In the genomic region with DNA sequence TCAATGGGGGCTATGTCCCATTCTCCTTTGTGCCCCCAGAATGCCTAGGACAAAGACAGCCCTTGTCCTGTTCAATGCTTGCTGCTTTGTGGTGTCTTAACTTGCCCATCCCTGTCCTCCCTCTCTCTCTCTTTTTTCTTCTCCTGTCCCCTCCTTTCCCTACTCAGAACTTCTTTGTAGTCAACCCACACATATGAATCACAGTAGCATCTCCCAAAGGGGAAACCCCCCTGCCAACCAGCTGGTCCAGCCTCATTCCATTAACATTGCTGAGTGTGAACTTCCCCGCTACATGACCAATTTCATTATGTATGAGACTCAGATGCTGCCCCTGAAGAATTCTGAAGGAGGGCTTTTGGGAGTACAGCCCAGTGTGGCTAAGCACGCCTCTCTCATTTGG, we compare ENCODE assay signal across 12 cellular contexts.
DNase-seq lines count a peak whose midpoint lies in the region; ATAC-seq and TF ChIP-seq lines count a peak whose summit lies in the region.
"Had no signal": no experiment of that assay in that cellular context is flagged by ENCODE, and none has a peak within 500 bp of the region (broad histone marks: within the 10 kb centered on the region; RNA-seq: fewer than 3 reads in every experiment).

No MANE protein-coding gene starts in this region.

- no peak overlapping the region for H3K14ac ChIP-seq in neuronal stem cell (ENCODE audit: low read length)

- peak overlapping the region; percentile 59 for H2AFZ ChIP-seq in neuronal stem cell (ENCODE audit: low read length)

- H2BK5ac ChIP-seq in neuronal stem cell (ENCODE audit: low read length), result no peak overlapping the region

- H2AK5ac ChIP-seq in neuronal stem cell (ENCODE audit: low read depth, low read length), result no peak overlapping the region

- POLR2A ChIA-PET in A673 (lab: Charles Lee; ENCODE audit: low non-redundant PET), result no interaction called here

- TF ChIP-seq CTCF in cardiac fibroblast (IDR thresholded peaks at IDR 0.05; ENCODE audit: low read depth, low read length) (no peak), A673 (conservative IDR thresholded peaks at IDR 0.05; ENCODE audit: low read depth, low read length) (no peak)

- H3K9me3 ChIP-seq in HUES48 (ENCODE audit: control insufficient read depth, insufficient read depth, low read length) (no peaks in the 10 kb centered on the region), neuronal stem cell (replicated peaks in 1 of 2; ENCODE audit: control insufficient read depth in 2 of 2, insufficient read depth in 1 of 2, low read depth in 1 of 2, low read length in 2 of 2) (no peaks in the 10 kb centered on the region), A673 (ENCODE audit: low read depth, low read length, poor library complexity, severe bottlenecking) (no peaks in the 10 kb centered on the region)
- H3K9me3 ChIP-seq: breast epithelium, esophagus muscularis mucosa, lower lobe of right lung had no signal

- no peak overlapping the region for H4K91ac ChIP-seq in neuronal stem cell (ENCODE audit: low read depth, low read length, poor library complexity)

- BruUV-seq in A673 (replicated peaks; lab: Mats Ljungman, UMichigan), result no TSS peak

- H3K4me2 ChIP-seq in neuronal stem cell (ENCODE audit: insufficient read depth, low read length, poor library complexity, severe bottlenecking), result no peak overlapping the region

- H3K36me3 ChIP-seq in HUES48 (ENCODE audit: control insufficient read depth, insufficient read depth, low read length) (no peaks in the 10 kb centered on the region), neuronal stem cell (replicated peaks in 1 of 2; ENCODE audit: control insufficient read depth in 2 of 2, insufficient read depth in 2 of 2, low read length in 2 of 2) (no peaks in the 10 kb centered on the region), A673 (ENCODE audit: insufficient read depth, low read length, poor library complexity, severe bottlenecking) (no peaks in the 10 kb centered on the region)
- H3K36me3 ChIP-seq: breast epithelium, esophagus muscularis mucosa, lower lobe of right lung had no signal

- H3K4me1 ChIP-seq in HUES48 (ENCODE audit: control insufficient read depth, insufficient read depth, low read length) (no peaks in the 10 kb centered on the region), neuronal stem cell (ENCODE audit: control insufficient read depth in 2 of 2, insufficient read depth in 1 of 2, low read depth in 1 of 2, low read length in 2 of 2) (peaks cover 6 to 11% of the 10 kb centered on the region in 2 donors), A673 (ENCODE audit: insufficient read depth, low read length, poor library complexity, severe bottlenecking) (no peaks in the 10 kb centered on the region)
- H3K4me1 ChIP-seq: breast epithelium, lower lobe of right lung had no signal

- H3K79me1 ChIP-seq in neuronal stem cell (ENCODE audit: low read depth, low read length), result no peaks in the 10 kb centered on the region

- no peak overlapping the region for H3K4me3 ChIP-seq in HUES48 (ENCODE audit: low read depth, low read length)
- H3K4me3 ChIP-seq in cardiac fibroblast (replicated peaks in 1 of 2; ENCODE audit: low read depth in 2 of 2, low read length in 2 of 2), result no peak overlapping the region
- no peak overlapping the region for H3K4me3 ChIP-seq in neuronal stem cell (ENCODE audit: low read length in 2 of 2)
- H3K4me3 ChIP-seq in A673 (ENCODE audit: low read depth, low read length, poor library complexity, severe bottlenecking), result no peak overlapping the region
- H3K4me3 ChIP-seq: breast epithelium, esophagus muscularis mucosa, lower lobe of right lung had no signal

- H2BK15ac ChIP-seq in neuronal stem cell (ENCODE audit: low read length), result no peak overlapping the region

- H2BK120ac ChIP-seq in neuronal stem cell (ENCODE audit: low read depth, low read length), result no peak overlapping the region

- no peak overlapping the region for H3K18ac ChIP-seq in neuronal stem cell (ENCODE audit: low read length)

- peak; percentile 30 for DNase-seq in Caki2 (ENCODE audit: low read depth)
- DNase-seq in cardiac fibroblast (ENCODE audit: low read depth in 2 of 2), result peak; percentile 27 to 92
- no peak for DNase-seq in neuronal stem cell (ENCODE audit: low spot score)
- no peak for DNase-seq in A673 (ENCODE audit: low spot score)
- DNase-seq in NCI-H526 (lab: John Stamatoyannopoulos, UW), result no peak
- DNase-seq: lower lobe of right lung, NCI-H446 had no signal

- H3K27ac ChIP-seq in HUES48 (ENCODE audit: low read depth, low read length), result peak overlapping the region; percentile 14
- peak overlapping the region; percentile 17 for H3K27ac ChIP-seq in neuronal stem cell (replicated peaks; ENCODE audit: low read length)
- no peak overlapping the region for H3K27ac ChIP-seq in A673 (ENCODE audit: low read depth, low read length, poor library complexity, severe bottlenecking)
- H3K27ac ChIP-seq: esophagus muscularis mucosa, lower lobe of right lung had no signal

- ATAC-seq in GM21786 (IDR thresholded peaks at IDR 0.05; ENCODE audit: unreplicated experiment) (no peak), HG02610 (IDR thresholded peaks at IDR 0.05; ENCODE audit: unreplicated experiment) (no peak)
- ATAC-seq: lower lobe of right lung had no signal

- no peaks in the 10 kb centered on the region for H3K27me3 ChIP-seq in HUES48 (ENCODE audit: control insufficient read depth, insufficient read depth, low read length)
- H3K27me3 ChIP-seq in neuronal stem cell (ENCODE audit: control insufficient read depth in 3 of 3, insufficient read depth in 3 of 3, low read depth in 1 of 3, low read length in 3 of 3), result no peaks in the 10 kb centered on the region
- H3K27me3 ChIP-seq in A673 (replicated peaks; ENCODE audit: insufficient read depth, low read depth, low read length, poor library complexity), result peaks cover 8% of the 10 kb centered on the region
- H3K27me3 ChIP-seq: breast epithelium, esophagus muscularis mucosa had no signal

- in situ Hi-C loops in Caki2 (cut with HindIII; ENCODE audit: low pct_unique_long_range_greater_than_20kb, low sequenced_read_pairs), result no loop called here

- no CpG with 5 or more reads among the region's 2 CpGs for WGBS in neuronal stem cell (ENCODE audit: extremely low coverage in 2 of 2, insufficient read length in 2 of 2, insufficient replicate concordance in 1 of 2), 2 donors

- H3K23ac ChIP-seq in neuronal stem cell (ENCODE audit: low read depth, low read length, poor library complexity), result no peak overlapping the region

- H4K8ac ChIP-seq in neuronal stem cell (ENCODE audit: low read depth, low read length), result no peak overlapping the region

- no peak overlapping the region for H3K9ac ChIP-seq in HUES48 (ENCODE audit: low read depth, low read length)
- no peak overlapping the region for H3K9ac ChIP-seq in neuronal stem cell (ENCODE audit: low read depth, low read length, poor library complexity)

- intact Hi-C loops in A673 (cut with micrococcal nuclease; ENCODE audit: unreplicated experiment), result no loop called here

- no peak overlapping the region for H3K4ac ChIP-seq in neuronal stem cell (ENCODE audit: low read length)

- no peak overlapping the region for H2BK12ac ChIP-seq in neuronal stem cell (ENCODE audit: low read length)

- CTCF ChIA-PET in A673 (lab: Charles Lee), result no interaction called here

Comparison
In these comparisons a context has a peak if more than half of its experiments do, and no peak if none do; other contexts are left out.
1. DNase-seq: peak in Caki2 (single experiment) and cardiac fibroblast (2 of 2); none in neuronal stem cell (single experiment), A673 (single experiment) and NCI-H526 (0 of 2).